ENCODE assay signal across 27 cellular contexts in genomic region chr5:38916802-38917201, GRCh38.
"Had no signal": no experiment of that assay in that cellular context is flagged by ENCODE, and none has a peak within 500 bp of the region (broad histone marks: within the 10 kb centered on the region; RNA-seq: fewer than 3 reads in every experiment).

No MANE protein-coding gene starts in this region.

- H3K4me2 ChIP-seq: smooth muscle cell had no signal

- H3K36me3 ChIP-seq: prostate gland had no signal

- H3K4me1 ChIP-seq: heart right ventricle, lower lobe of right lung, prostate gland, right atrium auricular region, stomach, testis, tibial artery, upper lobe of left lung had no signal

- H3K4me3 ChIP-seq: esophagus squamous epithelium, heart right ventricle, lower lobe of right lung, prostate gland, right atrium auricular region, smooth muscle cell, stomach, testis, tibial artery, upper lobe of left lung had no signal

- H3K9me3 ChIP-seq: esophagus squamous epithelium, lower lobe of right lung, prostate gland, right atrium auricular region, stomach, testis, upper lobe of left lung had no signal

- ATAC-seq: effector memory CD8-positive, alpha-beta T cell; heart right ventricle; left ventricle myocardium superior; lower lobe of right lung; naive thymus-derived CD8-positive, alpha-beta T cell; sciatic nerve had no signal

- DNase-seq: cortex of kidney; effector memory CD8-positive, alpha-beta T cell; erythroblast; esophagus squamous epithelium; foreskin melanocyte; glutamatergic neuron; heart right ventricle; hippocampal formation; kidney glomerular epithelial cell; left ventricle myocardium superior; lower lobe of right lung; naive thymus-derived CD8-positive, alpha-beta T cell; nephron progenitor cell; nucleus accumbens; stimulated activated CD4-positive, alpha-beta T cell treated with anti-CD3 and anti-CD28 coated beads, Interleukin-12 subunit alpha, Interleukin-12 subunit beta, amount 100 ng/mL, for 4 hours; stimulated activated CD4-positive, alpha-beta T cell treated with anti-CD3 and anti-CD28 coated beads, Interleukin-1b, Interleukin-23, amount 100 ng/mL, for 48 hours; stimulated activated CD4-positive, alpha-beta T cell treated with anti-CD3 and anti-CD28 coated beads, Interleukin-4, amount 100 ng/mL, for 1 hour; stimulated activated CD8-positive, alpha-beta memory T cell treated with anti-CD3 and anti-CD28 coated beads, Interleukin-4, amount 100 ng/mL, for 48 hours; stimulated activated naive CD4-positive, alpha-beta T cell treated with Interleukin-2 at 50 U/mL for 16 hours; stomach; testis; tibial artery; upper lobe of left lung had no signal

- H3K27ac ChIP-seq: esophagus squamous epithelium, heart right ventricle, lower lobe of right lung, prostate gland, right atrium auricular region, stomach, testis, tibial artery, upper lobe of left lung had no signal

- H3K9me3 Mint-ChIP-seq: effector memory CD8-positive, alpha-beta T cell; naive thymus-derived CD8-positive, alpha-beta T cell had no signal

- H3K27ac Mint-ChIP-seq: effector memory CD8-positive, alpha-beta T cell; naive thymus-derived CD8-positive, alpha-beta T cell; nephron progenitor cell had no signal

- H3K36me3 Mint-ChIP-seq: naive thymus-derived CD8-positive, alpha-beta T cell had no signal

- H3K27me3 ChIP-seq: esophagus squamous epithelium, heart right ventricle, right atrium auricular region, stomach, testis, tibial artery, upper lobe of left lung had no signal

- H3K4me1 Mint-ChIP-seq: naive thymus-derived CD8-positive, alpha-beta T cell; nephron progenitor cell had no signal

- H3K4me3 Mint-ChIP-seq: effector memory CD8-positive, alpha-beta T cell; naive thymus-derived CD8-positive, alpha-beta T cell; nephron progenitor cell had no signal
